Comparison of ENCODE assay signal across 8 cellular contexts in genomic region chr10:78215645-78216044, GRCh38.
DNase-seq lines count a peak whose midpoint lies in the region; ATAC-seq and TF ChIP-seq lines count a peak whose summit lies in the region.

No MANE protein-coding gene starts in this region.

- peaks cover 0 to 8% (median 0%) of the 10 kb centered on the region in 4 donors for H3K4me1 Mint-ChIP-seq in naive thymus-derived CD8-positive, alpha-beta T cell

- no peak overlapping the region for H3K27ac Mint-ChIP-seq in naive thymus-derived CD8-positive, alpha-beta T cell

- ATAC-seq in GM18909 (IDR thresholded peaks at IDR 0.05; ENCODE audit: poor library complexity, unreplicated experiment) = peak; percentile 63
- ATAC-seq in naive thymus-derived CD8-positive, alpha-beta T cell = no peak

- POLR2A ChIA-PET in naive thymus-derived CD8-positive, alpha-beta T cell (lab: Charles Lee) = no interaction called here

- H3K4me3 ChIP-seq in Peyer's patch = no peak overlapping the region
- peak overlapping the region; percentile 17 for H3K4me3 ChIP-seq in rectal smooth muscle tissue (ENCODE audit: low read length)

- H3K36me3 ChIP-seq in Peyer's patch = no peaks in the 10 kb centered on the region
- H3K36me3 ChIP-seq in rectal smooth muscle tissue (ENCODE audit: control insufficient read depth, insufficient read depth, low read length) = no peaks in the 10 kb centered on the region

- H3K27ac ChIP-seq in Peyer's patch (peak overlapping the region in 2 of 4 donors; percentile 35 to 77), rectal smooth muscle tissue (ENCODE audit: low read depth, low read length) (peak overlapping the region; percentile 71)

- H3K27me3 Mint-ChIP-seq in naive thymus-derived CD8-positive, alpha-beta T cell = peaks cover 3 to 53% (median 27%) of the 10 kb centered on the region in 5 donors

- H3K4me1 ChIP-seq in Peyer's patch (peaks cover 0 to 11% (median 0%) of the 10 kb centered on the region in 4 donors), rectal smooth muscle tissue (ENCODE audit: control insufficient read depth, insufficient read depth, low read length) (peaks cover 24% of the 10 kb centered on the region)

- H3K36me3 Mint-ChIP-seq in naive thymus-derived CD8-positive, alpha-beta T cell = no peaks in the 10 kb centered on the region

- H3K4me3 Mint-ChIP-seq in naive thymus-derived CD8-positive, alpha-beta T cell = no peak overlapping the region

- no peaks in the 10 kb centered on the region for H3K9me3 ChIP-seq in Peyer's patch

- TF ChIP-seq POLR2A in Peyer's patch (IDR thresholded peaks at IDR 0.05) = no peak

- TF ChIP-seq CTCF in Peyer's patch (IDR thresholded peaks at IDR 0.05) = no peak

- DNase-seq in Peyer's patch (peak in 2 of 3 donors; percentile 17 to 61), glomerular visceral epithelial cell (ENCODE audit: extremely low spot score) (peak; percentile 18), NCI-H69 (lab: John Stamatoyannopoulos, UW) (no peak), NCI-H2171 (lab: John Stamatoyannopoulos, UW) (no peak)
- no peak for DNase-seq in effector CD8-positive, alpha-beta T cell (lab: John Stamatoyannopoulos, UW)
- DNase-seq in naive thymus-derived CD8-positive, alpha-beta T cell = no peak

- H3K9ac ChIP-seq in rectal smooth muscle tissue (ENCODE audit: low read length) = no peak overlapping the region

- H3K9me3 Mint-ChIP-seq in naive thymus-derived CD8-positive, alpha-beta T cell = no peaks in the 10 kb centered on the region

- no peaks in the 10 kb centered on the region for H3K27me3 ChIP-seq in Peyer's patch
- H3K27me3 ChIP-seq in rectal smooth muscle tissue (ENCODE audit: control insufficient read depth, insufficient read depth, low read length) = no peaks in the 10 kb centered on the region

Comparison
In these comparisons a context has a peak if more than half of its experiments do, and no peak if none do; other contexts are left out.
1. DNase-seq: peak in Peyer's patch (2 of 3) and glomerular visceral epithelial cell (single experiment); none in NCI-H69 (single experiment), effector CD8-positive, alpha-beta T cell (single experiment), naive thymus-derived CD8-positive, alpha-beta T cell (0 of 10) and NCI-H2171 (single experiment).